In the genomic region with DNA sequence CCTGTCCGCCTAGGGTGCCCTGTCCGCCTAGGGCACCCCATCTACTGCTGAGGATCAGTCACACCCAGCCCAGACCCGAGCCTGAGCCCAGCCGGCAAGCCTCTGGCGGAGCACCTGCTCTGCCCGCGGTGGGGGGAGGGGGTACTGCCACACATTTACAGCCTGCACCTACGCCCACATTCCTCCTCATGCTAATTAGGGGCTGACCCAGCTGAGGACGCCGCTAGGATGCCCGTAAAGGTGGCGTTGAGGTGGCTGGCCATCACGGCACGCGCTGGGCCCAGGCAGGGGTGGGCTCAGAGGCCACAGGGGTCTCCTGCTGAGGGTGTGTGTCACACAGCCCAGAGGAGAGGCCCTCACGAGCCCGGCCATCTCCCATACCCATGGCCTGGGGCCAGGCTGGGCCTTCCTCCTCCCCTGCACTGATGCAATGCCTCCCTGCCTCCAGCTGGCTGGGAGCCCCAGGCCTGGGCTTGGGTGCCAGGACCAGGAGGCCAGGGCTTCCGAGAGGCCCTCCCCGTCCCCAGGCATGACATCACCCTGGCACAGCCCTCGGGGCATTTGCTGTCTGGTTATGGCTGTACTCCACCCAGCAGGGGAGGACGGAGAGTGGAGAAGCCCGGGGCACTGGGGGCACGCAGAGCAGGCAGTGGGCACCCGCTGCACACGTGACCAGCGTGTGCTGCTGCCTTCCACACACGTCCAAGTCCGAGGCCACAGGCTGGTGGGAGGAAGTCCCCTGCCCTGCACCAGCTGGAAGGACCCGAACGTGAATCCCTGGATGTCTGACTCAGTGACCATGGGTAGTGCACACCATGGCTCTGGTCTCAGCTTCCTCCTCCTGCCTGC, we compare ENCODE assay signal across 8 cellular contexts. TPM values are rescaled to one million over a fixed set of nuclear protein-coding genes. Genes with fewer than 3 reads are reported as not detected.
DNase-seq lines count a peak whose midpoint lies in the region; ATAC-seq and TF ChIP-seq lines count a peak whose summit lies in the region.

No MANE protein-coding gene starts in this region.

- ATAC-seq in upper lobe of right lung, result peak; percentile 85
- no peak for ATAC-seq in GM18868 (IDR thresholded peaks at IDR 0.05; ENCODE audit: unreplicated experiment)

- TF ChIP-seq CTCF in AG10803 (conservative IDR thresholded peaks at IDR 0.05; ENCODE audit: low read length) (no peak), upper lobe of right lung (IDR thresholded peaks at IDR 0.05) (no peak)

- DNase-seq in AG10803 (ENCODE audit: low read depth), result peak; percentile 90
- DNase-seq in NCI-H2107 (lab: John Stamatoyannopoulos, UW), result peak; percentile 59
- DNase-seq in dedifferentiated amniotic fluid mesenchymal stem cell (ENCODE audit: extremely low spot score), result peak; percentile 91
- DNase-seq in medulla oblongata (ENCODE audit: extremely low spot score), result peak; percentile 97
- DNase-seq in upper lobe of right lung, result peak; percentile 96
- DNase-seq in NCI-H82 (lab: John Stamatoyannopoulos, UW), result no peak
- no peak for DNase-seq in NCI-H2227 (lab: John Stamatoyannopoulos, UW; ENCODE audit: unreplicated experiment)

- H3K4me1 ChIP-seq in upper lobe of right lung, result peaks cover 26% of the 10 kb centered on the region

- intact Hi-C loops in upper lobe of right lung (cut with DNase I), result no loop called here

- H3K9me3 ChIP-seq in upper lobe of right lung, result no peaks in the 10 kb centered on the region

- H3K27ac ChIP-seq in upper lobe of right lung, result peak overlapping the region; percentile 78

- no peak overlapping the region for H3K4me3 ChIP-seq in AG10803 (ENCODE audit: low read length)
- H3K4me3 ChIP-seq in upper lobe of right lung, result peak overlapping the region; percentile 30

- H3K27me3 ChIP-seq in upper lobe of right lung, result peaks cover 2% of the 10 kb centered on the region

- no peaks in the 10 kb centered on the region for H3K36me3 ChIP-seq in upper lobe of right lung

RNA-seq across cellular contexts. Expression of gene DUSP8, which starts 12.7 kb away (rescaled TPM):
- 18.0 TPM for total RNA-seq in upper lobe of right lung

RNA-seq across cellular contexts. Expression of gene KRTAP5-1, which starts 25.8 kb away (rescaled TPM):
- not detected for total RNA-seq in upper lobe of right lung

RNA-seq across cellular contexts. Expression of gene KRTAP5-2, which starts 38.8 kb away (rescaled TPM):
- not detected for total RNA-seq in upper lobe of right lung

RNA-seq across cellular contexts. Expression of gene KRTAP5-3, which starts 48.9 kb away (rescaled TPM):
- not detected for total RNA-seq in upper lobe of right lung

Comparison
In these comparisons a context has a peak if more than half of its experiments do, and no peak if none do; other contexts are left out.
1. DNase-seq: peak in AG10803 (single experiment), NCI-H2107 (single experiment), dedifferentiated amniotic fluid mesenchymal stem cell (single experiment), medulla oblongata (single experiment) and upper lobe of right lung (single experiment); none in NCI-H82 (single experiment) and NCI-H2227 (single experiment).